Comparison of ENCODE assay signal across 9 cellular contexts in the genomic region with DNA sequence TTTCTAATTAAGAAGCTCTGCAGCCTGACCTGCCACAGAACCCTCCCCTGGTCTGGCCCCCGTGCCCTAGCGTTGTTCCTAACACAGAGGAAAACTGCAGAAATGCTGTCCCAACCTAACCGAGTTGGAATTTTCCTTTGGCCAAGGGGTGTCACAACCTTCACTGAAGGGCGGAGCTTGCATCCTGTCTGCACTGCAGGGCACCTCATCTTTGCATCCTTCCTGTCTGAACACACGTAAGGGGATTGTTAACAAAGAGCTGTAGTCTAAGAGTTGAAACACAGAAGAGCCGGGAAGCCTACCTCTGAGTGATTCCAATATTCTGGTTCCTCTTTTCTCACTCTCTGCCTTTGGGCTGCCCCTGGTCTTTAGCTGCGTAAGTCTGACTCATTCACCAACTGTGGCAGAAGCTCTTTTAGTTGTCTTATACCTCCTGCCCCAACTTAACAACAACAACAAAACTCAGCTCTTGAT. TPM values are rescaled to one million over a fixed set of nuclear protein-coding genes. Genes with fewer than 3 reads are reported as not detected.
DNase-seq lines count a peak whose midpoint lies in the region; ATAC-seq and TF ChIP-seq lines count a peak whose summit lies in the region.
"Had no signal": no experiment of that assay in that cellular context is flagged by ENCODE, and none has a peak within 500 bp of the region (broad histone marks: within the 10 kb centered on the region; RNA-seq: fewer than 3 reads in every experiment).

No MANE protein-coding gene starts in this region.

- no peaks in the 10 kb centered on the region for H3K79me2 ChIP-seq in Karpas-422 (ENCODE audit: low read length)

- H3K36me3 ChIP-seq in Karpas-422 (ENCODE audit: insufficient read depth, low read length) (no peaks in the 10 kb centered on the region), gastroesophageal sphincter (no peaks in the 10 kb centered on the region)
- H3K36me3 ChIP-seq: upper lobe of left lung had no signal

- no peak overlapping the region for H3K27ac ChIP-seq in Karpas-422 (ENCODE audit: low read length)
- peak overlapping the region; percentile 8 to 88 (median 84) for H3K27ac ChIP-seq in gastroesophageal sphincter

- no peak for TF ChIP-seq POLR2A in gastroesophageal sphincter (IDR thresholded peaks at IDR 0.05)

- H3K27me3 ChIP-seq in Karpas-422 (ENCODE audit: low read length) (no peaks in the 10 kb centered on the region), gastroesophageal sphincter (no peaks in the 10 kb centered on the region)
- H3K27me3 ChIP-seq: upper lobe of left lung had no signal

- WGBS in gastroesophageal sphincter (ENCODE audit: low coverage in 1 of 2), 2 donors = 14 to 18% methylated on average over 4 to 6 of the region's 7 CpGs

- peak; percentile 94 for ATAC-seq in GM21786 (IDR thresholded peaks at IDR 0.05; ENCODE audit: unreplicated experiment)
- peak; percentile 28 for ATAC-seq in gastroesophageal sphincter

- H3K9me2 ChIP-seq in Karpas-422 (replicated peaks; ENCODE audit: insufficient read depth, low read length) = no peaks in the 10 kb centered on the region

- TF ChIP-seq EP300 in gastroesophageal sphincter (IDR thresholded peaks at IDR 0.05) = no peak

- H3K4me3 ChIP-seq in Karpas-422 (ENCODE audit: low read length) (no peak overlapping the region), gastroesophageal sphincter (peak overlapping the region in 1 of 2 donors; percentile 7)
- H3K4me3 ChIP-seq: upper lobe of left lung had no signal

- TF ChIP-seq CTCF in gastroesophageal sphincter (IDR thresholded peaks at IDR 0.05) = no peak

- H3K9ac ChIP-seq in Karpas-422 (ENCODE audit: low read length) = no peak overlapping the region

- H2AFZ ChIP-seq in Karpas-422 (ENCODE audit: low read length) = no peak overlapping the region

- H3K4me1 ChIP-seq in Karpas-422 (ENCODE audit: low read length) = peaks cover 35% of the 10 kb centered on the region
- H3K4me1 ChIP-seq in gastroesophageal sphincter = peaks cover 3 to 61% (median 28%) of the 10 kb centered on the region in 3 donors

- H3K4me2 ChIP-seq in Karpas-422 (ENCODE audit: low read depth, low read length, poor library complexity, severe bottlenecking) = peak overlapping the region; percentile 26

- H3K9me3 ChIP-seq in Karpas-422 (ENCODE audit: low read length) (no peaks in the 10 kb centered on the region), gastroesophageal sphincter (no peaks in the 10 kb centered on the region)
- H3K9me3 ChIP-seq: upper lobe of left lung had no signal

- H4K20me1 ChIP-seq in Karpas-422 (ENCODE audit: insufficient read depth, low read depth, low read length) = no peaks in the 10 kb centered on the region

- DNase-seq in NCI-H2227 (lab: John Stamatoyannopoulos, UW; ENCODE audit: unreplicated experiment) = peak; percentile 19
- DNase-seq in NCI-H2227 treated with DMSO at 0.1 percent for 48 hours (lab: John Stamatoyannopoulos, UW) = no peak
- no peak for DNase-seq in Karpas-422
- DNase-seq in activated effector memory CD4-positive, alpha-beta T cell treated with Interleukin-2 at 50 U/mL for 16 hours = peak; percentile 8
- DNase-seq in stimulated activated CD4-positive, alpha-beta T cell treated with anti-CD3 and anti-CD28 coated beads, Interleukin-4, amount 100 ng/mL, for 24 hours = peak; percentile 61
- no peak for DNase-seq in NCI-H2081 treated with DMSO at 0.1 percent for 48 hours (lab: John Stamatoyannopoulos, UW)

RNA-seq across cellular contexts. Expression of a gene that starts 1.6 kb away (rescaled TPM):
- 2.0 and 2.8 TPM in 2 replicates for total RNA-seq in Karpas-422 (2014; rRNA removed; shearing (Covaris generic); ENCODE audit: low replicate concordance)
- 100 to 1,000 TPM; 125 to 164 (median 153) TPM for total RNA-seq in gastroesophageal sphincter

RNA-seq across cellular contexts. Expression of a gene that starts 20.0 kb away (rescaled TPM):
- not detected in 2 replicates for total RNA-seq in Karpas-422 (2014; rRNA removed; shearing (Covaris generic); ENCODE audit: low replicate concordance)
- total RNA-seq in gastroesophageal sphincter = 1 to 10 TPM in 3 of 4 donors, not detected in 1; 2.4 to 3.3 (median 3.1) TPM

RNA-seq across cellular contexts. Expression of a gene that starts 26.2 kb away (rescaled TPM):
- not detected in 2 replicates for total RNA-seq in Karpas-422 (2014; rRNA removed; shearing (Covaris generic); ENCODE audit: low replicate concordance)
- 1 to 10 TPM in 3 of 4 donors, under 1 TPM in 1; 0.78 to 5.5 (median 3.0) TPM for total RNA-seq in gastroesophageal sphincter

RNA-seq across cellular contexts. Expression of a gene that starts 27.2 kb away (rescaled TPM):
- total RNA-seq in Karpas-422 (2014; rRNA removed; shearing (Covaris generic); ENCODE audit: low replicate concordance) = not detected in 2 replicates
- 100 to 1,000 TPM; 254 to 440 (median 294) TPM for total RNA-seq in gastroesophageal sphincter

RNA-seq across cellular contexts. Expression of a gene that starts 59.4 kb away (rescaled TPM):
- 31.5 and 40.7 TPM in 2 replicates for total RNA-seq in Karpas-422 (2014; rRNA removed; shearing (Covaris generic); ENCODE audit: low replicate concordance)
- total RNA-seq in gastroesophageal sphincter = 10 to 100 TPM; 11.7 to 19.3 (median 17.5) TPM

Comparison
In these comparisons a context has a peak if more than half of its experiments do, and no peak if none do; other contexts are left out.
1. DNase-seq: peak in NCI-H2227 (single experiment), activated effector memory CD4-positive, alpha-beta T cell treated with Interleukin-2 at 50 U/mL for 16 hours (single experiment) and stimulated activated CD4-positive, alpha-beta T cell treated with anti-CD3 and anti-CD28 coated beads, Interleukin-4, amount 100 ng/mL, for 24 hours (single experiment); none in NCI-H2227 treated with DMSO at 0.1 percent for 48 hours (single experiment), Karpas-422 (single experiment) and NCI-H2081 treated with DMSO at 0.1 percent for 48 hours (single experiment).
2. RNA of a gene that starts 1.6 kb away (total RNA-seq): 125 to 164 TPM in gastroesophageal sphincter; 2.0 to 2.8 TPM in Karpas-422; every median in the first group is over 10 times any median in the second.